ENCODE assay signal across 23 cellular contexts in genomic region chr17:41806685-41807445, GRCh38. TPM values are rescaled to one million over a fixed set of nuclear protein-coding genes. Genes with fewer than 3 reads are reported as not detected.
"Had no signal": no experiment of that assay in that cellular context is flagged by ENCODE, and none has a peak within 500 bp of the region (broad histone marks: within the 10 kb centered on the region; RNA-seq: fewer than 3 reads in every experiment).

No MANE protein-coding gene starts in this region.

- H3K4me3 ChIP-seq: body of pancreas, dorsolateral prefrontal cortex, lung, psoas muscle, skin epidermis, suprapubic skin had no signal

- H3K4me1 ChIP-seq: foreskin keratinocyte, psoas muscle had no signal

- H3K9me3 ChIP-seq: body of pancreas, psoas muscle, suprapubic skin had no signal

- ATAC-seq: activated CD4-positive, CD25-positive, alpha-beta regulatory T cell treated with anti-CD3 and anti-CD28 coated beads, Interleukin-2, amount 50 U/mL, for 24 hours; activated T-cell treated with anti-CD3 and anti-CD28 coated beads, Interleukin-2, amount 50 U/mL, for 4 hours; body of pancreas; foreskin keratinocyte; psoas muscle; right cardiac atrium; stimulated activated naive CD8-positive, alpha-beta T cell treated with anti-CD3 and anti-CD28 coated beads, Interleukin-15, amount 100 ng/mL, for 72 hours had no signal

- DNase-seq: activated CD4-positive, alpha-beta T cell treated with anti-CD3 and anti-CD28 coated beads, Interleukin-2, amount 10 ng/mL, durations not matched to agents 7 days and 5 days; activated CD8-positive, alpha-beta memory T cell treated with anti-CD3 and anti-CD28 coated beads, Interleukin-2, amount 50 U/mL, for 4 hours; activated naive CD4-positive, alpha-beta T cell treated with anti-CD3 and anti-CD28 coated beads for 36 hours; activated T-cell treated with anti-CD3 and anti-CD28 coated beads, Interleukin-2, amount 50 U/mL, for 4 hours; body of pancreas; dorsolateral prefrontal cortex; foreskin keratinocyte; glutamatergic neuron; hippocampal formation; islet precursor cell; psoas muscle; stimulated activated CD4-positive, alpha-beta T cell treated with anti-CD3 and anti-CD28 coated beads, Interleukin-15, amount 100 ng/mL, for 24 hours; stimulated activated CD4-positive, alpha-beta T cell treated with anti-CD3 and anti-CD28 coated beads, Interleukin-2, amount 100 ng/mL, for 48 hours; stimulated activated naive CD8-positive, alpha-beta T cell treated with anti-CD3 and anti-CD28 coated beads, Interleukin-15, amount 100 ng/mL, for 72 hours had no signal

- H3K27me3 ChIP-seq: body of pancreas, dorsolateral prefrontal cortex, suprapubic skin had no signal

- H3K27ac ChIP-seq: body of pancreas, dorsolateral prefrontal cortex, foreskin keratinocyte, psoas muscle, skin epidermis, suprapubic skin had no signal

RNA-seq across cellular contexts. Expression of gene KLHL10, which starts 30.8 kb away (rescaled TPM):
- total RNA-seq: activated CD4-positive, alpha-beta T cell treated with anti-CD3 and anti-CD28 coated beads, Interleukin-2, amount 10 ng/mL, durations not matched to agents 7 days and 5 days; activated naive CD4-positive, alpha-beta T cell treated with anti-CD3 and anti-CD28 coated beads for 36 hours; activated T-cell treated with anti-CD3 and anti-CD28 coated beads, Interleukin-2, amount 50 U/mL, for 4 hours; body of pancreas; cardiac septum; epithelial cell of proximal tubule; osteocyte; psoas muscle had no signal
- polyA plus RNA-seq: foreskin keratinocyte, neural cell had no signal
